ENCODE assay signal across 10 cellular contexts in genomic region chr15:65219137-65219536, GRCh38. TPM values are rescaled to one million over a fixed set of nuclear protein-coding genes. Genes with fewer than 3 reads are reported as not detected.
"Had no signal": no experiment of that assay in that cellular context is flagged by ENCODE, and none has a peak within 500 bp of the region (broad histone marks: within the 10 kb centered on the region; RNA-seq: fewer than 3 reads in every experiment).

No MANE protein-coding gene starts in this region.

- H3K9me3 Mint-ChIP-seq: HFFc6, IgD-negative memory B cell had no signal

- FAIRE-seq: HepG2 had no signal

- H3K4me1 Mint-ChIP-seq: IgD-negative memory B cell had no signal

- H3K4me3 ChIP-seq: GM23248, HAP-1 had no signal

- DNase-seq: GM23248, GOT3, H7, HFFc6, KBM-7 had no signal

- H3K36me3 ChIP-seq: HAP-1 had no signal

- H2AFZ ChIP-seq: GM23248 had no signal

- H3K27ac ChIP-seq: GM23248, HL-60 had no signal

- H3K9me3 ChIP-seq: HAP-1 had no signal

- H3K9ac ChIP-seq: GM23248 had no signal

- ATAC-seq: HCT116, HepG2 had no signal

- H3K4me3 Mint-ChIP-seq: HFFc6, IgD-negative memory B cell had no signal

- H3K27ac Mint-ChIP-seq: HFFc6 had no signal

RNA-seq across cellular contexts. Expression of gene CILP, which starts 7.9 kb away (rescaled TPM):
- total RNA-seq: H7, HepG2 had no signal
- polyA plus RNA-seq: IgD-negative memory B cell had no signal
